Comparison of ENCODE assay signal across 24 cellular contexts in genomic region chr7:81433196-81433595, GRCh38.
"Had no signal": no experiment of that assay in that cellular context is flagged by ENCODE, and none has a peak within 500 bp of the region (broad histone marks: within the 10 kb centered on the region; RNA-seq: fewer than 3 reads in every experiment).

No MANE protein-coding gene starts in this region.

- H3K27ac Mint-ChIP-seq: activated CD4-positive, alpha-beta T cell treated with anti-CD3 and anti-CD28 coated beads for 36 hours; activated naive CD4-positive, alpha-beta T cell treated with anti-CD3 and anti-CD28 coated beads, Interleukin-2, amount 50 U/mL, for 72 hours; activated T-cell treated with anti-CD3 and anti-CD28 coated beads, Interleukin-2, amount 50 U/mL, for 72 hours; natural killer cell; neural progenitor cell; stimulated activated naive B cell treated with anti-CD40 and anti-IgM and Interleukin-4, amounts not matched to agents 10 μg/mL and 1 μg/mL and 100 μg/mL, for 72 hours had no signal

- DNase-seq: activated CD4-positive, alpha-beta T cell treated with anti-CD3 and anti-CD28 coated beads for 36 hours; activated CD4-positive, CD25-positive, alpha-beta regulatory T cell; activated naive CD4-positive, alpha-beta T cell; activated T-cell treated with anti-CD3 and anti-CD28 coated beads for 4 hours; activated T-cell treated with anti-CD3 and anti-CD28 coated beads, Interleukin-2, amount 50 U/mL, for 72 hours; anterior cingulate cortex; dermis blood vessel endothelial cell; effector CD4-positive, alpha-beta T cell; esophagus squamous epithelium; head of caudate nucleus; hippocampal formation; left lung; lower lobe of right lung; mesendoderm; natural killer cell; occipital lobe; psoas muscle; sigmoid colon; stimulated activated CD4-positive, alpha-beta T cell treated with anti-CD3 and anti-CD28 coated beads, Interleukin-15, amount 100 ng/mL, for 24 hours; stimulated activated CD4-positive, alpha-beta T cell treated with anti-CD3 and anti-CD28 coated beads, Interleukin-2, amount 100 ng/mL, for 24 hours; stimulated activated naive B cell treated with anti-CD40 and anti-IgM and Interleukin-4, amounts not matched to agents 10 μg/mL and 1 μg/mL and 100 μg/mL, for 72 hours; stomach had no signal

- ATAC-seq: activated CD4-positive, alpha-beta T cell treated with anti-CD3 and anti-CD28 coated beads for 36 hours; activated naive CD4-positive, alpha-beta T cell treated with anti-CD3 and anti-CD28 coated beads, Interleukin-2, amount 50 U/mL, for 72 hours; activated T-cell treated with anti-CD3 and anti-CD28 coated beads, Interleukin-2, amount 50 U/mL, for 72 hours; left lung; lower lobe of right lung; natural killer cell; psoas muscle; stimulated activated naive B cell treated with anti-CD40 and anti-IgM and Interleukin-4, amounts not matched to agents 10 μg/mL and 1 μg/mL and 100 μg/mL, for 72 hours had no signal

- H3K36me3 Mint-ChIP-seq: natural killer cell; stimulated activated naive B cell treated with anti-CD40 and anti-IgM and Interleukin-4, amounts not matched to agents 10 μg/mL and 1 μg/mL and 100 μg/mL, for 72 hours had no signal

- H3K4me3 Mint-ChIP-seq: activated CD4-positive, alpha-beta T cell treated with anti-CD3 and anti-CD28 coated beads for 36 hours; activated T-cell treated with anti-CD3 and anti-CD28 coated beads, Interleukin-2, amount 50 U/mL, for 72 hours; natural killer cell; neural progenitor cell; stimulated activated naive B cell treated with anti-CD40 and anti-IgM and Interleukin-4, amounts not matched to agents 10 μg/mL and 1 μg/mL and 100 μg/mL, for 72 hours had no signal

- H3K4me1 Mint-ChIP-seq: activated CD4-positive, alpha-beta T cell treated with anti-CD3 and anti-CD28 coated beads for 36 hours; natural killer cell; stimulated activated naive B cell treated with anti-CD40 and anti-IgM and Interleukin-4, amounts not matched to agents 10 μg/mL and 1 μg/mL and 100 μg/mL, for 72 hours had no signal

- H3K27me3 Mint-ChIP-seq: activated CD4-positive, alpha-beta T cell treated with anti-CD3 and anti-CD28 coated beads for 36 hours; stimulated activated naive B cell treated with anti-CD40 and anti-IgM and Interleukin-4, amounts not matched to agents 10 μg/mL and 1 μg/mL and 100 μg/mL, for 72 hours had no signal
